In the genomic region with DNA sequence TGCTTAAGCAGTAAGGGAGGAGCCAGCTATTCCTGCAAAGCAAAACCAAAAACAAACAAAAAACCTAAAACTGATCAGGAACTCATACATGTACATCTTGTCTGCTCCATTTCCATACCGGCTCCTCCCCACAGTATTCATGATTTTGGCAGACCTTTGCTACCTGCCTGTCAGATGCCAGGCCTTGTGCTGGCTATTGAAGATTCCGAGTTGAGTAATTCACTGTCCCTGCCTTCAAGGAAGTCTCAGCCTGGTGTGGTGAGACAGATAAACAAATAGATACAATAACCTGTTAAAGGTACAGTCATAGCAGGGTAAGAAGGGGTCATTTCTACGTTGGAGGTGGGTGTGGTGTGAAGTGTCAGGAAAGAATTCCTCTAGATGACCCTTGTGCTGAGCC, we compare ENCODE assay signal across 11 cellular contexts. TPM values are rescaled to one million over a fixed set of nuclear protein-coding genes. Genes with fewer than 3 reads are reported as not detected.
DNase-seq lines count a peak whose midpoint lies in the region; ATAC-seq and TF ChIP-seq lines count a peak whose summit lies in the region.
"Had no signal": no experiment of that assay in that cellular context is flagged by ENCODE, and none has a peak within 500 bp of the region (broad histone marks: within the 10 kb centered on the region; RNA-seq: fewer than 3 reads in every experiment).

No MANE protein-coding gene starts in this region.

- H4K20me1 ChIP-seq in OCI-LY1 (ENCODE audit: insufficient read depth, low read length) = no peaks in the 10 kb centered on the region

- no peaks in the 10 kb centered on the region for H3K36me3 ChIP-seq in CD4-positive, alpha-beta memory T cell (ENCODE audit: insufficient read depth, low read length)
- H3K36me3 ChIP-seq in OCI-LY1 (ENCODE audit: insufficient read depth, low read length) (peaks cover 20% of the 10 kb centered on the region; the same call in 1 of the 2 replicates), tibial artery (peaks cover 0 to under 1% (median 0%) of the 10 kb centered on the region in 3 donors)

- peaks cover 74 to 95% (median 84%) of the 10 kb centered on the region in 4 donors for H3K4me1 Mint-ChIP-seq in CD4-positive, alpha-beta memory T cell
- peaks cover 74 to 92% of the 10 kb centered on the region in 2 donors for H3K4me1 Mint-ChIP-seq in natural killer cell treated with Interleukin-12 subunit alpha and Interleukin-12 subunit beta and Interleukin-15 and Interleukin-18, amount 100 ng/mL, for 72 hours (ENCODE audit: low read depth in 2 of 2)

- no peaks in the 10 kb centered on the region for H3K27me3 ChIP-seq in CD4-positive, alpha-beta memory T cell (ENCODE audit: insufficient read depth, low read length)
- H3K27me3 ChIP-seq in OCI-LY1 (ENCODE audit: insufficient read depth, low read length) = no peaks in the 10 kb centered on the region
- H3K27me3 ChIP-seq in tibial artery = no peaks in the 10 kb centered on the region

- H3K9me2 ChIP-seq in OCI-LY1 (ENCODE audit: low read depth, low read length) = no peaks in the 10 kb centered on the region

- CTCF ChIA-PET in CD4-positive, alpha-beta memory T cell (lab: Charles Lee; ENCODE audit: partially characterized antibody) = no interaction called here

- H3F3A ChIP-seq in OCI-LY1 (ENCODE audit: insufficient read depth, low read length) = no peaks in the 10 kb centered on the region; the same call in 1 of the 2 replicates

- H3K36me3 Mint-ChIP-seq in CD4-positive, alpha-beta memory T cell = peaks cover 11 to 21% of the 10 kb centered on the region in 2 donors
- no peaks in the 10 kb centered on the region for H3K36me3 Mint-ChIP-seq in natural killer cell treated with Interleukin-12 subunit alpha and Interleukin-12 subunit beta and Interleukin-15 and Interleukin-18, amount 100 ng/mL, for 72 hours

- intact Hi-C loops in CD4-positive, alpha-beta memory T cell (cut with micrococcal nuclease) = no loop called here
- intact Hi-C loops in tibial artery (cut with DNase I; ENCODE audit: low total_unique reads) = no loop called here

- no peak overlapping the region for H2AFZ ChIP-seq in OCI-LY1 (ENCODE audit: low read length)

- no peaks in the 10 kb centered on the region for H3K27me3 Mint-ChIP-seq in CD4-positive, alpha-beta memory T cell
- no peaks in the 10 kb centered on the region for H3K27me3 Mint-ChIP-seq in natural killer cell treated with Interleukin-12 subunit alpha and Interleukin-12 subunit beta and Interleukin-15 and Interleukin-18, amount 100 ng/mL, for 72 hours
- H3K27me3 Mint-ChIP-seq: activated CD4-positive, alpha-beta T cell treated with anti-CD3 and anti-CD28 coated beads for 36 hours had no signal

- no peak overlapping the region for H3K27ac ChIP-seq in CD4-positive, alpha-beta memory T cell (ENCODE audit: low read depth, low read length)
- H3K27ac ChIP-seq in OCI-LY1 (ENCODE audit: low read depth, low read length, poor library complexity, severe bottlenecking) = peak overlapping the region; percentile 92
- H3K27ac ChIP-seq in tibial artery = no peak overlapping the region
- H3K27ac ChIP-seq: RWPE1 had no signal

- H3K79me2 ChIP-seq in OCI-LY1 (ENCODE audit: insufficient read depth, low read length) = peaks cover 73% of the 10 kb centered on the region

- TF ChIP-seq CTCF in OCI-LY1 (IDR thresholded peaks at IDR 0.05; ENCODE audit: low read length) (no peak), epithelial cell of esophagus (IDR thresholded peaks at IDR 0.05; ENCODE audit: insufficient read depth, low read depth, low read length, missing control alignments) (no peak), tibial artery (IDR thresholded peaks at IDR 0.05) (no peak)

- H3K4me3 Mint-ChIP-seq in CD4-positive, alpha-beta memory T cell = peak overlapping the region in 2 of 8 donors; percentile 30 to 36
- peak overlapping the region; percentile 55 for H3K4me3 Mint-ChIP-seq in natural killer cell treated with Interleukin-12 subunit alpha and Interleukin-12 subunit beta and Interleukin-15 and Interleukin-18, amount 100 ng/mL, for 72 hours
- H3K4me3 Mint-ChIP-seq: activated CD4-positive, alpha-beta T cell treated with anti-CD3 and anti-CD28 coated beads for 36 hours had no signal

- H3K4me1 ChIP-seq in CD4-positive, alpha-beta memory T cell (ENCODE audit: insufficient read depth, low read length) = peaks cover 80% of the 10 kb centered on the region
- H3K4me1 ChIP-seq in OCI-LY1 (ENCODE audit: insufficient read depth, low read length, severe bottlenecking) (peaks cover 82% of the 10 kb centered on the region), tibial artery (peaks cover 0 to 78% (median 65%) of the 10 kb centered on the region in 4 donors)

- POLR2A ChIA-PET in CD4-positive, alpha-beta memory T cell (lab: Charles Lee; ENCODE audit: partially characterized antibody) = no interaction called here

- no peak overlapping the region for H3K4me2 ChIP-seq in OCI-LY1 (ENCODE audit: low read length)

- H3K9ac ChIP-seq in OCI-LY1 (ENCODE audit: low read length) = no peak overlapping the region

- H3K27ac Mint-ChIP-seq in CD4-positive, alpha-beta memory T cell = peak overlapping the region in 6 of 7 donors; percentile 21 to 78 (median 56)
- H3K27ac Mint-ChIP-seq in natural killer cell treated with Interleukin-12 subunit alpha and Interleukin-12 subunit beta and Interleukin-15 and Interleukin-18, amount 100 ng/mL, for 72 hours = peak overlapping the region; percentile 74 to 83

- no peaks in the 10 kb centered on the region for H3K9me3 ChIP-seq in CD4-positive, alpha-beta memory T cell (ENCODE audit: control insufficient read depth in 1 of 2, low read length in 2 of 2)
- H3K9me3 ChIP-seq in OCI-LY1 (ENCODE audit: low read length) = no peaks in the 10 kb centered on the region
- no peaks in the 10 kb centered on the region for H3K9me3 ChIP-seq in tibial artery

- H3K9me3 Mint-ChIP-seq in CD4-positive, alpha-beta memory T cell = no peaks in the 10 kb centered on the region
- no peaks in the 10 kb centered on the region for H3K9me3 Mint-ChIP-seq in natural killer cell treated with Interleukin-12 subunit alpha and Interleukin-12 subunit beta and Interleukin-15 and Interleukin-18, amount 100 ng/mL, for 72 hours

- ATAC-seq in natural killer cell treated with Interleukin-12 subunit alpha and Interleukin-12 subunit beta and Interleukin-15 and Interleukin-18, amount 100 ng/mL, for 72 hours = no peak

- DNase-seq in CD4-positive, alpha-beta memory T cell = no peak
- DNase-seq in epithelial cell of esophagus (ENCODE audit: low read depth) (peak; percentile 87), HuH-7 (ENCODE audit: low spot score) (no peak), AG20443 (ENCODE audit: low spot score) (no peak), tibial artery (no peak)
- no peak for DNase-seq in natural killer cell treated with Interleukin-12 subunit alpha and Interleukin-12 subunit beta and Interleukin-15 and Interleukin-18, amount 100 ng/mL, for 72 hours (ENCODE audit: low spot score)
- no peak for DNase-seq in effector CD8-positive, alpha-beta T cell (lab: John Stamatoyannopoulos, UW)
- DNase-seq: activated CD4-positive, alpha-beta T cell treated with anti-CD3 and anti-CD28 coated beads for 36 hours; NCI-H2107 had no signal

- no peak overlapping the region for H3K4me3 ChIP-seq in CD4-positive, alpha-beta memory T cell (ENCODE audit: low read length in 2 of 2)
- no peak overlapping the region for H3K4me3 ChIP-seq in OCI-LY1 (ENCODE audit: low read depth, low read length, poor library complexity, severe bottlenecking)
- no peak overlapping the region for H3K4me3 ChIP-seq in epithelial cell of esophagus (ENCODE audit: low read length)
- H3K4me3 ChIP-seq in tibial artery = no peak overlapping the region

RNA-seq across cellular contexts. Expression of a gene that starts 42.7 kb away (rescaled TPM):
- total RNA-seq in CD4-positive, alpha-beta memory T cell = 10 to 100 TPM; 61.5 to 62.0 TPM
- polyA plus RNA-seq in CD4-positive, alpha-beta memory T cell = 10 to 100 TPM in 1 of 2 donors, 1 to 10 TPM in 1; 4.8 to 10.8 TPM
- 100 to 1,000 TPM; 111 to 139 TPM for total RNA-seq in natural killer cell treated with Interleukin-12 subunit alpha and Interleukin-12 subunit beta and Interleukin-15 and Interleukin-18, amount 100 ng/mL, for 72 hours
